ENCODE assay signal across 3 cellular contexts in the genomic region with DNA sequence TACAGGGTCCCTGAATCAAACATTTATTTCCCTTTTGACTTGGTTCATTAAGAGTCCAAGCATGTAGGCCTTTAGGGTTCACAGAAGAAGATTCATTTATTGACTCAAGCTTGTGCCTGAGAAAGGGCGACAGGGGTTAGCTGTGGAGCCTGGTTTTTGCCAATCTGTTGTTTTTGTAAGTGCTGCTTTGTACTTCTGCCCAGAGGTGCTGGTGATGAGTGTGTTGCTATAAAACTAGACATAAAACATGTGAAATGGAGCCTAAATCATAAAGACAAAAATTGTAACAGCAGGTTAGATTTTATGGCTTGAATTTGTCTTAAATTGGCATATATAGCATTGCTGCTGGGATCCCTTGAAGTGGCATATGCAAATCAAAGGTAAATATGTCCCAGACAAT.
"Had no signal": no experiment of that assay in that cellular context is flagged by ENCODE, and none has a peak within 500 bp of the region (broad histone marks: within the 10 kb centered on the region; RNA-seq: fewer than 3 reads in every experiment).

No MANE protein-coding gene starts in this region.

- DNase-seq: GDM1, GF-D8 had no signal

- ATAC-seq: GM12878 had no signal
